34 cellular contexts compared by ENCODE assay signal in genomic region chr20:52789716-52790115, GRCh38.
"Had no signal": no experiment of that assay in that cellular context is flagged by ENCODE, and none has a peak within 500 bp of the region (broad histone marks: within the 10 kb centered on the region; RNA-seq: fewer than 3 reads in every experiment).

No MANE protein-coding gene starts in this region.

- ATAC-seq: activated naive CD4-positive, alpha-beta T cell treated with anti-CD3 and anti-CD28 coated beads, Interleukin-2, amount 50 U/mL, for 72 hours; activated T-cell treated with anti-CD3 and anti-CD28 coated beads, Interleukin-2, amount 50 U/mL, for 4 hours; body of pancreas; Panc1; SK-N-SH treated with all-trans-retinoic acid at 6 μM for 48 hours had no signal

- H3K4me1 Mint-ChIP-seq: activated B cell treated with CpG ODN at 0.5 μM for 24 hours had no signal

- H3K36me3 Mint-ChIP-seq: activated CD4-positive, alpha-beta memory T cell treated with anti-CD3 and anti-CD28 coated beads for 36 hours had no signal

- H3K4me3 ChIP-seq: adrenal gland, body of pancreas, breast epithelium had no signal

- H3K9me3 Mint-ChIP-seq: activated B cell treated with CpG ODN at 0.5 μM for 24 hours; activated CD4-positive, alpha-beta memory T cell treated with anti-CD3 and anti-CD28 coated beads for 36 hours; activated naive CD4-positive, alpha-beta T cell treated with anti-CD3 and anti-CD28 coated beads for 36 hours; activated naive CD4-positive, alpha-beta T cell treated with anti-CD3 and anti-CD28 coated beads, Interleukin-2, amount 50 U/mL, for 72 hours; activated T-cell treated with anti-CD3 and anti-CD28 coated beads, Interleukin-2, amount 50 U/mL, for 4 hours; activated T-helper 1 cell treated with anti-CD3 and anti-CD28 coated beads, Interleukin-12 subunit alpha, Interleukin-12 subunit beta, Interleukin-2, Interleukin-4 antibody, amounts not matched to agents 30 ng/mL and 10 ng/mL and 1 ng/mL, durations not matched to agents 14 hours and 24 hours and 36 hours had no signal

- DNase-seq: activated B cell treated with CpG ODN at 0.5 μM for 24 hours; activated CD4-positive, alpha-beta memory T cell treated with anti-CD3 and anti-CD28 coated beads for 36 hours; activated CD4-positive, alpha-beta T cell treated with anti-CD3 and anti-CD28 coated beads for 4 hours; activated CD4-positive, alpha-beta T cell treated with anti-CD3 and anti-CD28 coated beads, Interleukin-2, amount 50 U/mL, for 1 hour; activated CD4-positive, CD25-positive, alpha-beta regulatory T cell treated with anti-CD3 and anti-CD28 coated beads, Interleukin-2, amount 50 U/mL, for 72 hours; activated CD8-positive, alpha-beta memory T cell treated with anti-CD3 and anti-CD28 coated beads, Interleukin-2, amount 50 U/mL, for 4 hours; activated gamma-delta T cell treated with Interleukin-2 at 50 U/mL for 16 hours; activated naive CD4-positive, alpha-beta T cell treated with anti-CD3 and anti-CD28 coated beads for 36 hours; activated T-cell treated with anti-CD3 and anti-CD28 coated beads for 4 hours; activated T-cell treated with anti-CD3 and anti-CD28 coated beads, Interleukin-2, amount 50 U/mL, for 4 hours; adrenal gland; body of pancreas; cerebellar nuclear complex; Kasumi-1; KG1; NCI-H1436 treated with DMSO at 0.1 percent for 48 hours; NCI-H1694 treated with DMSO at 0.1 percent for 48 hours; NCI-H2081; NCI-H2171; NCI-H226; NCI-H446 treated with DMSO at 0.1 percent for 48 hours; NCI-H524; NCI-H69; RPMI8226; SHP77 treated with DMSO at 0.1 percent for 48 hours; SW 1271; T-helper 1 cell; T-helper 2 cell; T-helper 9 cell had no signal

- H3K27ac Mint-ChIP-seq: activated B cell treated with CpG ODN at 0.5 μM for 24 hours; activated CD4-positive, alpha-beta memory T cell treated with anti-CD3 and anti-CD28 coated beads for 36 hours; activated naive CD4-positive, alpha-beta T cell treated with anti-CD3 and anti-CD28 coated beads for 36 hours; activated naive CD4-positive, alpha-beta T cell treated with anti-CD3 and anti-CD28 coated beads, Interleukin-2, amount 50 U/mL, for 72 hours; activated T-helper 1 cell treated with anti-CD3 and anti-CD28 coated beads, Interleukin-12 subunit alpha, Interleukin-12 subunit beta, Interleukin-2, Interleukin-4 antibody, amounts not matched to agents 30 ng/mL and 10 ng/mL and 1 ng/mL, durations not matched to agents 14 hours and 24 hours and 36 hours had no signal

- H3K4me3 Mint-ChIP-seq: activated B cell treated with CpG ODN at 0.5 μM for 24 hours; activated CD4-positive, alpha-beta memory T cell treated with anti-CD3 and anti-CD28 coated beads for 36 hours; activated naive CD4-positive, alpha-beta T cell treated with anti-CD3 and anti-CD28 coated beads for 36 hours; activated T-cell treated with anti-CD3 and anti-CD28 coated beads, Interleukin-2, amount 50 U/mL, for 4 hours; activated T-helper 1 cell treated with anti-CD3 and anti-CD28 coated beads, Interleukin-12 subunit alpha, Interleukin-12 subunit beta, Interleukin-2, Interleukin-4 antibody, amounts not matched to agents 30 ng/mL and 10 ng/mL and 1 ng/mL, durations not matched to agents 14 hours and 24 hours and 36 hours had no signal
